In the genomic region with DNA sequence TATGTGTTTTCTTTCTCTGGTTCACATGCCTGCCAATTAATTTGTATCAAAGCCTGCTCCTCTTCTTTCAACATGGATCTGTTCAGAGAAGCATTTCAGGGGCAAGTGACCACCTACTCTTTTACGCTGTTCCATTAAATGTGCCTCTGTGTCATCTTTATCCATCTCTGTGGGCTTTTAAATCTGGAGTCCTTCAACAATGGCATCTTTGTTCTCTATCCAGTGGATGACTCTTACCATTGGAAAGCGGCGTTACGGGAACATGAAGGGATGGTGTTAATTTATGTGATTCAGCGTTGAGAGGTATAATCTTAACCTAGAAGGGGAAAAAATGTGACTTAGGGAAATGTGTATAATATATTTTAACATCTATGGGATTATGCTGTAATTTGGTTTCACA, we compare ENCODE assay signal across 19 cellular contexts.
A peak's percentile ranks its signal among the peaks of the same experiment; 100 is the strongest.
DNase-seq lines count a peak whose midpoint lies in the region; ATAC-seq, FAIRE-seq and TF ChIP-seq lines count a peak whose summit lies in the region.
"Had no signal": no experiment of that assay in that cellular context is flagged by ENCODE, and none has a peak within 500 bp of the region (broad histone marks: within the 10 kb centered on the region; RNA-seq: fewer than 3 reads in every experiment).

No MANE protein-coding gene starts in this region.

- H3K27me3 ChIP-seq in bronchial epithelial cell (ENCODE audit: control insufficient read depth, insufficient read depth, low read length) (no peaks in the 10 kb centered on the region), neuron (ENCODE audit: insufficient read depth, low read length) (no peaks in the 10 kb centered on the region)
- H3K27me3 ChIP-seq: BLaER1 had no signal

- peak overlapping the region; percentile 68 for H2AFZ ChIP-seq in neuron (ENCODE audit: low read depth, low read length)

- FAIRE-seq in bronchial epithelial cell (lab: Jason Lieb, UNC): peak; percentile 50
- FAIRE-seq: A204.1 had no signal

- H3K4me3 ChIP-seq in bronchial epithelial cell (ENCODE audit: low read depth, low read length) (no peak overlapping the region), neuron (ENCODE audit: low read length) (no peak overlapping the region)
- H3K4me3 ChIP-seq: BLaER1 had no signal

- ATAC-seq in GM18861 (IDR thresholded peaks at IDR 0.05; ENCODE audit: unreplicated experiment): no peak
- ATAC-seq: CD8-positive, alpha-beta T cell had no signal

- H3K9me3 ChIP-seq in neuron (ENCODE audit: low read length): no peaks in the 10 kb centered on the region

- TF ChIP-seq CTCF in bronchial epithelial cell (IDR thresholded peaks at IDR 0.05; ENCODE audit: insufficient read depth, low read length, severe bottlenecking): no peak

- peaks cover 6% of the 10 kb centered on the region for H3K4me1 ChIP-seq in neuron (ENCODE audit: insufficient read depth, low read length)
- H3K4me1 ChIP-seq: BLaER1 had no signal

- H3K36me3 ChIP-seq in bronchial epithelial cell (ENCODE audit: control insufficient read depth, insufficient read depth, low read length) (no peaks in the 10 kb centered on the region), neuron (ENCODE audit: insufficient read depth, low read length) (no peaks in the 10 kb centered on the region)
- H3K36me3 ChIP-seq: BLaER1 had no signal

- peak; percentile 34 for DNase-seq in A172 (ENCODE audit: low spot score)
- peak; percentile 1 for DNase-seq in NCI-H526 treated with DMSO at 0.1 percent for 48 hours (lab: John Stamatoyannopoulos, UW)
- no peak for DNase-seq in bronchial epithelial cell (ENCODE audit: low read depth)
- DNase-seq in COLO668 (lab: John Stamatoyannopoulos, UW; ENCODE audit: unreplicated experiment): no peak
- DNase-seq in activated gamma-delta T cell (lab: John Stamatoyannopoulos, UW): no peak
- DNase-seq in NCI-H345 (lab: John Stamatoyannopoulos, UW): no peak
- DNase-seq: CD8-positive, alpha-beta T cell; DMS79 treated with DMSO at 0.1 percent for 48 hours; HCEC 1CT; IMR-90; Karpas-422; NCI-H1417; NCI-H1930; NCI-H2171 treated with DMSO at 0.1 percent for 48 hours; NCI-H774 had no signal

Comparison
In these comparisons a context has a peak if more than half of its experiments do, and no peak if none do; other contexts are left out.
1. DNase-seq: peak in A172 (single experiment) and NCI-H526 treated with DMSO at 0.1 percent for 48 hours (single experiment); none in bronchial epithelial cell (single experiment), COLO668 (single experiment), activated gamma-delta T cell (single experiment) and NCI-H345 (single experiment).